In genomic region chr6:31321005-31321707, GRCh38 we compare ENCODE assay signal across 29 cellular contexts.
"Had no signal": no experiment of that assay in that cellular context is flagged by ENCODE, and none has a peak within 500 bp of the region (broad histone marks: within the 10 kb centered on the region; RNA-seq: fewer than 3 reads in every experiment).

No MANE protein-coding gene starts in this region.

- DNase-seq: activated B cell treated with CpG ODN at 0.5 μM for 24 hours; activated CD4-positive, alpha-beta T cell treated with anti-CD3 and anti-CD28 coated beads for 4 hours; activated CD4-positive, alpha-beta T cell treated with anti-CD3 and anti-CD28 coated beads, Interleukin-2, amount 10 ng/mL, durations not matched to agents 24 days and 14 days; activated CD4-positive, alpha-beta T cell treated with anti-CD3 and anti-CD28 coated beads, Interleukin-2, amount 50 U/mL, for 1 hour; activated CD4-positive, alpha-beta T cell treated with anti-CD3 and anti-CD28 coated beads, Interleukin-2, amount 50 U/mL, for 4 hours; activated CD4-positive, CD25-positive, alpha-beta regulatory T cell treated with anti-CD3 and anti-CD28 coated beads, Interleukin-2, amount 50 U/mL, for 72 hours; activated CD8-positive, alpha-beta memory T cell treated with anti-CD3 and anti-CD28 coated beads, Interleukin-2, amount 50 U/mL, for 4 hours; activated CD8-positive, alpha-beta T cell treated with anti-CD3 and anti-CD28 coated beads for 36 hours; activated effector memory CD4-positive, alpha-beta T cell treated with Interleukin-2 at 50 U/mL for 16 hours; activated gamma-delta T cell; activated naive CD4-positive, alpha-beta T cell treated with Interleukin-2 at 50 U/mL for 16 hours; activated naive CD8-positive, alpha-beta T cell treated with anti-CD3 and anti-CD28 coated beads, Interleukin-2, amount 10 ng/mL, durations not matched to agents 7 days and 5 days; activated naive CD8-positive, alpha-beta T cell treated with anti-CD3 and anti-CD28 coated beads, Interleukin-2, amount 50 U/mL, for 24 hours; activated T-cell treated with anti-CD3 and anti-CD28 coated beads for 4 hours; activated T-cell treated with anti-CD3 and anti-CD28 coated beads, Interleukin-2, amount 50 U/mL, for 1 hour; activated T-cell treated with anti-CD3 and anti-CD28 coated beads, Interleukin-2, amount 50 U/mL, for 4 hours; activated T-cell treated with anti-CD3 and anti-CD28 coated beads, Interleukin-2, amount 50 U/mL, for 72 hours; amygdala; anterior cingulate cortex; caudate nucleus; cerebellar nuclear complex; T-helper 1 cell; T-helper 2 cell; T-helper 9 cell had no signal

- H3K27ac ChIP-seq: ascending aorta, cardiac muscle cell, VCaP had no signal

- H3K4me1 ChIP-seq: ascending aorta had no signal

- H3K36me3 ChIP-seq: ascending aorta, cardiac muscle cell had no signal

- ATAC-seq: activated CD8-positive, alpha-beta T cell treated with anti-CD3 and anti-CD28 coated beads for 36 hours; activated naive CD8-positive, alpha-beta T cell treated with anti-CD3 and anti-CD28 coated beads, Interleukin-2, amount 50 U/mL, for 24 hours; activated T-cell treated with anti-CD3 and anti-CD28 coated beads, Interleukin-2, amount 50 U/mL, for 4 hours; activated T-cell treated with anti-CD3 and anti-CD28 coated beads, Interleukin-2, amount 50 U/mL, for 72 hours had no signal

- H3K4me3 ChIP-seq: ascending aorta, cardiac muscle cell had no signal

- H3K27me3 ChIP-seq: ascending aorta, cardiac muscle cell had no signal

- H3K9me3 ChIP-seq: ascending aorta had no signal

- FAIRE-seq: bronchial epithelial cell, TTC549 had no signal
